ENCODE assay signal across 8 cellular contexts in genomic region chr3:16249336-16249735, GRCh38. TPM values are rescaled to one million over a fixed set of nuclear protein-coding genes. Genes with fewer than 3 reads are reported as not detected.
DNase-seq lines count a peak whose midpoint lies in the region; ATAC-seq, FAIRE-seq and TF ChIP-seq lines count a peak whose summit lies in the region.

No MANE protein-coding gene starts in this region.

- H3K9me3 ChIP-seq in astrocyte (ENCODE audit: insufficient read depth, low read depth, low read length) (no peaks in the 10 kb centered on the region), neural progenitor cell (ENCODE audit: low read depth) (no peaks in the 10 kb centered on the region)

- peaks cover 2% of the 10 kb centered on the region for H3K27me3 ChIP-seq in astrocyte (ENCODE audit: insufficient read depth, low read length)
- no peaks in the 10 kb centered on the region for H3K27me3 ChIP-seq in neural progenitor cell

- peak; percentile 67 for DNase-seq in activated CD4-positive, alpha-beta T cell treated with anti-CD3 and anti-CD28 coated beads, Interleukin-2, amount 10 ng/mL, durations not matched to agents 24 days and 14 days
- DNase-seq in activated CD4-positive, alpha-beta T cell treated with anti-CD3 and anti-CD28 coated beads, Interleukin-2, amount 50 U/mL, for 1 hour, result no peak
- peak; percentile 51 for DNase-seq in LHCN-M2 (ENCODE audit: low read depth)
- no peak for DNase-seq in astrocyte (ENCODE audit: low read depth)
- peak; percentile 75 for DNase-seq in neural progenitor cell (ENCODE audit: low spot score)
- DNase-seq in activated T-cell treated with anti-CD3 and anti-CD28 coated beads for 4 hours, result no peak
- no peak for DNase-seq in DMS114 treated with DMSO at 0.1 percent for 48 hours (lab: John Stamatoyannopoulos, UW; ENCODE audit: unreplicated experiment)

- peaks cover 25% of the 10 kb centered on the region for H3K4me1 Mint-ChIP-seq in activated CD4-positive, alpha-beta T cell treated with anti-CD3 and anti-CD28 coated beads, Interleukin-2, amount 10 ng/mL, durations not matched to agents 24 days and 14 days
- peaks cover 6% of the 10 kb centered on the region for H3K4me1 Mint-ChIP-seq in astrocyte (ENCODE audit: low read depth, unreplicated experiment)
- H3K4me1 Mint-ChIP-seq in neural progenitor cell, result peaks cover 7% of the 10 kb centered on the region

- no peak for FAIRE-seq in astrocyte (lab: Jason Lieb, UNC)

- no peaks in the 10 kb centered on the region for H3K36me3 Mint-ChIP-seq in activated CD4-positive, alpha-beta T cell treated with anti-CD3 and anti-CD28 coated beads, Interleukin-2, amount 10 ng/mL, durations not matched to agents 24 days and 14 days (ENCODE audit: low read depth)
- no peaks in the 10 kb centered on the region for H3K36me3 Mint-ChIP-seq in astrocyte (ENCODE audit: low read depth, unreplicated experiment)
- H3K36me3 Mint-ChIP-seq in neural progenitor cell, result no peaks in the 10 kb centered on the region

- intact Hi-C loops in activated CD4-positive, alpha-beta T cell treated with anti-CD3 and anti-CD28 coated beads, Interleukin-2, amount 10 ng/mL, durations not matched to agents 24 days and 14 days (cut with micrococcal nuclease), result loop anchor here (5.0 to 10.0 kb wide), 2 partner anchors 615 to 1142 kb away; no protein-coding TSS in a partner anchor

- H3K4me3 ChIP-seq in astrocyte (ENCODE audit: insufficient read depth, low read depth, low read length) (no peak overlapping the region), neural progenitor cell (no peak overlapping the region)

- no peaks in the 10 kb centered on the region for H3F3A ChIP-seq in neural progenitor cell (ENCODE audit: low read depth)

- no peaks in the 10 kb centered on the region for H3K36me3 ChIP-seq in astrocyte (ENCODE audit: insufficient read depth, low read length)
- H3K36me3 ChIP-seq in neural progenitor cell, result no peaks in the 10 kb centered on the region

- no peak for ATAC-seq in HG03442 (IDR thresholded peaks at IDR 0.05; ENCODE audit: unreplicated experiment)

- H3K27ac ChIP-seq in astrocyte (ENCODE audit: low read depth, low read length) (no peak overlapping the region), neural progenitor cell (no peak overlapping the region)

- H2AFZ ChIP-seq in astrocyte (ENCODE audit: low read depth, low read length), result no peak overlapping the region
- H2AFZ ChIP-seq in neural progenitor cell (replicated peaks), result no peak overlapping the region

- H3K27ac Mint-ChIP-seq in activated CD4-positive, alpha-beta T cell treated with anti-CD3 and anti-CD28 coated beads, Interleukin-2, amount 10 ng/mL, durations not matched to agents 24 days and 14 days, result no peak overlapping the region
- H3K27ac Mint-ChIP-seq in astrocyte (ENCODE audit: unreplicated experiment), result no peak overlapping the region
- H3K27ac Mint-ChIP-seq in neural progenitor cell, result no peak overlapping the region

- no peak overlapping the region for H3K4me3 Mint-ChIP-seq in activated CD4-positive, alpha-beta T cell treated with anti-CD3 and anti-CD28 coated beads, Interleukin-2, amount 10 ng/mL, durations not matched to agents 24 days and 14 days
- H3K4me3 Mint-ChIP-seq in astrocyte (ENCODE audit: unreplicated experiment) (no peak overlapping the region), neural progenitor cell (no peak overlapping the region)

- no peaks in the 10 kb centered on the region for H3K9me3 Mint-ChIP-seq in activated CD4-positive, alpha-beta T cell treated with anti-CD3 and anti-CD28 coated beads, Interleukin-2, amount 10 ng/mL, durations not matched to agents 24 days and 14 days
- H3K9me3 Mint-ChIP-seq in astrocyte (ENCODE audit: unreplicated experiment) (no peaks in the 10 kb centered on the region), neural progenitor cell (no peaks in the 10 kb centered on the region)

- H3K4me1 ChIP-seq in astrocyte (ENCODE audit: insufficient read depth, low read length) (peaks cover 2% of the 10 kb centered on the region), neural progenitor cell (no peaks in the 10 kb centered on the region)

- TF ChIP-seq CTCF in astrocyte (IDR thresholded peaks at IDR 0.05; ENCODE audit: insufficient read depth, low read depth, low read length), result peak; percentile 42
- peak; percentile 79 for TF ChIP-seq CTCF in neural progenitor cell (IDR thresholded peaks at IDR 0.05)

- H3K27me3 Mint-ChIP-seq in activated CD4-positive, alpha-beta T cell treated with anti-CD3 and anti-CD28 coated beads, Interleukin-2, amount 10 ng/mL, durations not matched to agents 24 days and 14 days, result no peaks in the 10 kb centered on the region
- H3K27me3 Mint-ChIP-seq in astrocyte (ENCODE audit: low read depth, unreplicated experiment) (no peaks in the 10 kb centered on the region), neural progenitor cell (ENCODE audit: insufficient read depth, low read depth) (no peaks in the 10 kb centered on the region)

- no peaks in the 10 kb centered on the region for H4K20me1 ChIP-seq in astrocyte (ENCODE audit: insufficient read depth, low read length)
- H4K20me1 ChIP-seq in neural progenitor cell (ENCODE audit: low read depth), result no peaks in the 10 kb centered on the region

- H3K79me2 ChIP-seq in astrocyte (ENCODE audit: insufficient read depth, low read length) (no peaks in the 10 kb centered on the region), neural progenitor cell (ENCODE audit: low read depth) (no peaks in the 10 kb centered on the region)

- H3K4me2 ChIP-seq in astrocyte (ENCODE audit: low read length), result no peak overlapping the region
- no peak overlapping the region for H3K4me2 ChIP-seq in neural progenitor cell

- H3K9ac ChIP-seq in astrocyte (ENCODE audit: low read length) (no peak overlapping the region), neural progenitor cell (no peak overlapping the region)

RNA-seq across cellular contexts. Expression of gene DPH3, which starts 15.4 kb away (rescaled TPM):
- total RNA-seq in activated CD4-positive, alpha-beta T cell treated with anti-CD3 and anti-CD28 coated beads, Interleukin-2, amount 10 ng/mL, durations not matched to agents 24 days and 14 days, result 27.6 and 30.1 TPM in 2 replicates
- total RNA-seq in LHCN-M2 (2014; rRNA removed) (21.7 and 26.9 TPM in 2 replicates), astrocyte (55.3 and 61.5 TPM in 2 replicates), neural progenitor cell (ENCODE audit: low replicate concordance) (23.0 and 31.2 TPM in 2 replicates)
- 16.6 TPM for polyA plus RNA-seq in LHCN-M2 (2012)

RNA-seq across cellular contexts. Expression of gene OXNAD1, which starts 15.7 kb away (rescaled TPM):
- total RNA-seq in activated CD4-positive, alpha-beta T cell treated with anti-CD3 and anti-CD28 coated beads, Interleukin-2, amount 10 ng/mL, durations not matched to agents 24 days and 14 days, result 27.1 and 29.8 TPM in 2 replicates
- 5.5 and 8.0 TPM in 2 replicates for total RNA-seq in LHCN-M2 (2014; rRNA removed)
- 2.7 TPM for polyA plus RNA-seq in LHCN-M2 (2012)
- 10.5 and 10.6 TPM in 2 replicates for total RNA-seq in astrocyte
- 18.1 and 28.7 TPM in 2 replicates for total RNA-seq in neural progenitor cell (ENCODE audit: low replicate concordance)

Comparison
In these comparisons a context has a peak if more than half of its experiments do, and no peak if none do; other contexts are left out.
1. DNase-seq: peak in activated CD4-positive, alpha-beta T cell treated with anti-CD3 and anti-CD28 coated beads, Interleukin-2, amount 10 ng/mL, durations not matched to agents 24 days and 14 days (single experiment), LHCN-M2 (single experiment) and neural progenitor cell (single experiment); none in activated CD4-positive, alpha-beta T cell treated with anti-CD3 and anti-CD28 coated beads, Interleukin-2, amount 50 U/mL, for 1 hour (single experiment), astrocyte (single experiment), activated T-cell treated with anti-CD3 and anti-CD28 coated beads for 4 hours (single experiment) and DMS114 treated with DMSO at 0.1 percent for 48 hours (single experiment).